Comparison of ENCODE assay signal across 25 cellular contexts in genomic region chr5:100861148-100861547, GRCh38. TPM values are rescaled to one million over a fixed set of nuclear protein-coding genes. Genes with fewer than 3 reads are reported as not detected.
DNase-seq lines count a peak whose midpoint lies in the region; FAIRE-seq and TF ChIP-seq lines count a peak whose summit lies in the region.
"Had no signal": no experiment of that assay in that cellular context is flagged by ENCODE, and none has a peak within 500 bp of the region (broad histone marks: within the 10 kb centered on the region; RNA-seq: fewer than 3 reads in every experiment).

No MANE protein-coding gene starts in this region.

- intact Hi-C loops in activated T-helper 2 cell treated with anti-CD3 and anti-CD28 coated beads, Interferon-gamma antibody, Interleukin-2, Interleukin-4, amounts not matched to agents 10 μg/mL and 5 μg/mL and 100 μg/mL, durations not matched to agents 14 hours and 24 hours and 36 hours (cut with micrococcal nuclease) = loop anchor here (1.0 kb wide), 4 partner anchors 8 to 39 kb away; no protein-coding TSS in a partner anchor

- FAIRE-seq in GM19239 (lab: Jason Lieb, UNC) = peak; percentile 80
- FAIRE-seq: astrocyte had no signal

- peaks cover 74% of the 10 kb centered on the region for H3K4me1 Mint-ChIP-seq in activated T-cell treated with anti-CD3 and anti-CD28 coated beads, Interleukin-2, amount 50 U/mL, for 24 hours (ENCODE audit: low read depth)
- H3K4me1 Mint-ChIP-seq in activated T-helper 2 cell treated with anti-CD3 and anti-CD28 coated beads, Interferon-gamma antibody, Interleukin-2, Interleukin-4, amounts not matched to agents 10 μg/mL and 5 μg/mL and 100 μg/mL, durations not matched to agents 14 hours and 24 hours and 36 hours (ENCODE audit: low read depth) = peaks cover 66% of the 10 kb centered on the region
- H3K4me1 Mint-ChIP-seq in stimulated activated naive CD8-positive, alpha-beta T cell treated with anti-CD3 and anti-CD28 coated beads, Interleukin-15, Interleukin-2, amounts not matched to agents 100 ng/mL and 50 ng/mL, for 24 hours (ENCODE audit: low read depth) = peaks cover 79% of the 10 kb centered on the region

- peak overlapping the region; percentile 93 for H3K27ac Mint-ChIP-seq in activated T-cell treated with anti-CD3 and anti-CD28 coated beads, Interleukin-2, amount 50 U/mL, for 24 hours
- peak overlapping the region; percentile 93 for H3K27ac Mint-ChIP-seq in activated T-helper 2 cell treated with anti-CD3 and anti-CD28 coated beads, Interferon-gamma antibody, Interleukin-2, Interleukin-4, amounts not matched to agents 10 μg/mL and 5 μg/mL and 100 μg/mL, durations not matched to agents 14 hours and 24 hours and 36 hours
- peak overlapping the region; percentile 88 for H3K27ac Mint-ChIP-seq in stimulated activated naive CD8-positive, alpha-beta T cell treated with anti-CD3 and anti-CD28 coated beads, Interleukin-15, Interleukin-2, amounts not matched to agents 100 ng/mL and 50 ng/mL, for 24 hours
- H3K27ac Mint-ChIP-seq: activated naive CD4-positive, alpha-beta T cell treated with anti-CD3 and anti-CD28 coated beads for 36 hours; HFFc6 had no signal

- no peaks in the 10 kb centered on the region for H3K9me2 ChIP-seq in hepatocyte (replicated peaks; ENCODE audit: insufficient read depth)

- peaks cover 3% of the 10 kb centered on the region for H3K9me3 Mint-ChIP-seq in activated T-cell treated with anti-CD3 and anti-CD28 coated beads, Interleukin-2, amount 50 U/mL, for 24 hours
- peaks cover 8% of the 10 kb centered on the region for H3K9me3 Mint-ChIP-seq in activated T-helper 2 cell treated with anti-CD3 and anti-CD28 coated beads, Interferon-gamma antibody, Interleukin-2, Interleukin-4, amounts not matched to agents 10 μg/mL and 5 μg/mL and 100 μg/mL, durations not matched to agents 14 hours and 24 hours and 36 hours
- H3K9me3 Mint-ChIP-seq in stimulated activated naive CD8-positive, alpha-beta T cell treated with anti-CD3 and anti-CD28 coated beads, Interleukin-15, Interleukin-2, amounts not matched to agents 100 ng/mL and 50 ng/mL, for 24 hours = no peaks in the 10 kb centered on the region
- H3K9me3 Mint-ChIP-seq: activated naive CD4-positive, alpha-beta T cell treated with anti-CD3 and anti-CD28 coated beads for 36 hours; naive B cell had no signal

- H3K4me1 ChIP-seq in osteoblast (ENCODE audit: insufficient read depth, low read length) (no peaks in the 10 kb centered on the region), hepatocyte (ENCODE audit: insufficient read depth) (no peaks in the 10 kb centered on the region)
- H3K4me1 ChIP-seq: upper lobe of left lung had no signal

- WGBS in hepatocyte (ENCODE audit: low lambda C conversion rate, missing lambda C conversion rate) = 97% methylated on average over 3 of the region's 3 CpGs

- H4K20me1 ChIP-seq in osteoblast (ENCODE audit: insufficient read depth, low read length) = no peaks in the 10 kb centered on the region
- H4K20me1 ChIP-seq in hepatocyte (ENCODE audit: insufficient read depth, poor library complexity, severe bottlenecking) = no peaks in the 10 kb centered on the region

- no peak for DNase-seq in activated T-cell treated with anti-CD3 and anti-CD28 coated beads, Interleukin-2, amount 50 U/mL, for 24 hours
- DNase-seq in activated T-cell treated with anti-CD3 and anti-CD28 coated beads for 4 hours (no peak), GM19239 (ENCODE audit: insufficient read length, low spot score) (no peak), osteoblast (ENCODE audit: insufficient read length, low spot score, missing footprints) (no peak), SW 1271 (lab: John Stamatoyannopoulos, UW) (no peak), hepatocyte (ENCODE audit: low spot score) (no peak)
- no peak for DNase-seq in activated T-helper 2 cell treated with anti-CD3 and anti-CD28 coated beads, Interferon-gamma antibody, Interleukin-2, Interleukin-4, amounts not matched to agents 10 μg/mL and 5 μg/mL and 100 μg/mL, durations not matched to agents 14 hours and 24 hours and 36 hours (ENCODE audit: low spot score)
- DNase-seq: ACHN; activated naive CD4-positive, alpha-beta T cell treated with anti-CD3 and anti-CD28 coated beads for 36 hours; head of caudate nucleus; HFFc6; Kasumi-1; left cardiac atrium; mesendoderm; naive B cell; NCI-H187; NCI-H69; ovary; stimulated activated CD4-positive, alpha-beta T cell treated with anti-CD3 and anti-CD28 coated beads, Interleukin-4, amount 100 ng/mL, for 4 hours; upper lobe of left lung; WERI-Rb-1 had no signal

- H2AFZ ChIP-seq in osteoblast (ENCODE audit: low read length) (no peak overlapping the region), hepatocyte (no peak overlapping the region)

- H3K27me3 Mint-ChIP-seq in activated T-cell treated with anti-CD3 and anti-CD28 coated beads, Interleukin-2, amount 50 U/mL, for 24 hours = no peaks in the 10 kb centered on the region
- no peaks in the 10 kb centered on the region for H3K27me3 Mint-ChIP-seq in activated T-helper 2 cell treated with anti-CD3 and anti-CD28 coated beads, Interferon-gamma antibody, Interleukin-2, Interleukin-4, amounts not matched to agents 10 μg/mL and 5 μg/mL and 100 μg/mL, durations not matched to agents 14 hours and 24 hours and 36 hours (ENCODE audit: low read depth)
- H3K27me3 Mint-ChIP-seq in stimulated activated naive CD8-positive, alpha-beta T cell treated with anti-CD3 and anti-CD28 coated beads, Interleukin-15, Interleukin-2, amounts not matched to agents 100 ng/mL and 50 ng/mL, for 24 hours = no peaks in the 10 kb centered on the region
- H3K27me3 Mint-ChIP-seq: naive B cell had no signal

- H3K4me2 ChIP-seq in osteoblast (ENCODE audit: insufficient read depth, low read length) = no peak overlapping the region
- no peak overlapping the region for H3K4me2 ChIP-seq in hepatocyte

- no peaks in the 10 kb centered on the region for H3K27me3 ChIP-seq in osteoblast (ENCODE audit: insufficient read depth, low read length)
- no peaks in the 10 kb centered on the region for H3K27me3 ChIP-seq in hepatocyte
- H3K27me3 ChIP-seq: ovary, upper lobe of left lung had no signal

- H3K4me3 Mint-ChIP-seq in activated T-cell treated with anti-CD3 and anti-CD28 coated beads, Interleukin-2, amount 50 U/mL, for 24 hours = peak overlapping the region; percentile 45
- peak overlapping the region; percentile 62 for H3K4me3 Mint-ChIP-seq in activated T-helper 2 cell treated with anti-CD3 and anti-CD28 coated beads, Interferon-gamma antibody, Interleukin-2, Interleukin-4, amounts not matched to agents 10 μg/mL and 5 μg/mL and 100 μg/mL, durations not matched to agents 14 hours and 24 hours and 36 hours (ENCODE audit: low read depth)
- H3K4me3 Mint-ChIP-seq in stimulated activated naive CD8-positive, alpha-beta T cell treated with anti-CD3 and anti-CD28 coated beads, Interleukin-15, Interleukin-2, amounts not matched to agents 100 ng/mL and 50 ng/mL, for 24 hours = peak overlapping the region; percentile 40
- H3K4me3 Mint-ChIP-seq: activated naive CD4-positive, alpha-beta T cell treated with anti-CD3 and anti-CD28 coated beads for 36 hours; HFFc6; naive B cell had no signal

- H3K36me3 ChIP-seq in osteoblast (ENCODE audit: insufficient read depth, low read length) (no peaks in the 10 kb centered on the region), hepatocyte (replicated peaks; ENCODE audit: insufficient read depth, low read depth) (no peaks in the 10 kb centered on the region)
- H3K36me3 ChIP-seq: ovary, upper lobe of left lung, WERI-Rb-1 had no signal

- H3K27ac ChIP-seq in osteoblast (ENCODE audit: low read depth, low read length) (no peak overlapping the region), hepatocyte (no peak overlapping the region)
- H3K27ac ChIP-seq: C4-2B, epithelial cell of prostate, ovary, upper lobe of left lung, WERI-Rb-1 had no signal

- H3K4me3 ChIP-seq in osteoblast (ENCODE audit: insufficient read depth, low read length) (no peak overlapping the region), hepatocyte (no peak overlapping the region)
- H3K4me3 ChIP-seq: ovary, upper lobe of left lung had no signal

- TF ChIP-seq CTCF in osteoblast (IDR thresholded peaks at IDR 0.05; ENCODE audit: extremely low read depth, low read depth, low read length) (no peak), hepatocyte (IDR thresholded peaks at IDR 0.05; ENCODE audit: poor library complexity) (no peak)

- H3K79me2 ChIP-seq in osteoblast (ENCODE audit: insufficient read depth, low read length) (no peaks in the 10 kb centered on the region), hepatocyte (no peaks in the 10 kb centered on the region)

- H3K9me3 ChIP-seq in osteoblast (ENCODE audit: low read depth, low read length) (no peaks in the 10 kb centered on the region), hepatocyte (ENCODE audit: low read depth) (no peaks in the 10 kb centered on the region)
- H3K9me3 ChIP-seq: ovary, upper lobe of left lung had no signal

- H3K36me3 Mint-ChIP-seq in activated T-cell treated with anti-CD3 and anti-CD28 coated beads, Interleukin-2, amount 50 U/mL, for 24 hours (ENCODE audit: low read depth) = peaks cover 61% of the 10 kb centered on the region
- peaks cover 74% of the 10 kb centered on the region for H3K36me3 Mint-ChIP-seq in activated T-helper 2 cell treated with anti-CD3 and anti-CD28 coated beads, Interferon-gamma antibody, Interleukin-2, Interleukin-4, amounts not matched to agents 10 μg/mL and 5 μg/mL and 100 μg/mL, durations not matched to agents 14 hours and 24 hours and 36 hours (ENCODE audit: low read depth)
- peaks cover 57% of the 10 kb centered on the region for H3K36me3 Mint-ChIP-seq in stimulated activated naive CD8-positive, alpha-beta T cell treated with anti-CD3 and anti-CD28 coated beads, Interleukin-15, Interleukin-2, amounts not matched to agents 100 ng/mL and 50 ng/mL, for 24 hours (ENCODE audit: low read depth)

RNA-seq across cellular contexts. Expression of gene ST8SIA4, which starts 41.9 kb away (rescaled TPM):
- total RNA-seq in activated T-helper 2 cell treated with anti-CD3 and anti-CD28 coated beads, Interferon-gamma antibody, Interleukin-2, Interleukin-4, amounts not matched to agents 10 μg/mL and 5 μg/mL and 100 μg/mL, durations not matched to agents 14 hours and 24 hours and 36 hours = 79.1 and 82.3 TPM in 2 replicates
- 1.4 and 1.8 TPM in 2 replicates for total RNA-seq in osteoblast
- total RNA-seq in hepatocyte = 6.0 and 7.1 TPM in 2 replicates
- polyA plus RNA-seq in hepatocyte = 1.8 and 3.1 TPM in 2 replicates
- total RNA-seq: HFFc6 had no signal
